In genomic region chr5:108384741-108385140, GRCh38 we compare ENCODE assay signal across 16 cellular contexts. TPM values are rescaled to one million over a fixed set of nuclear protein-coding genes. Genes with fewer than 3 reads are reported as not detected.
DNase-seq lines count a peak whose midpoint lies in the region; ATAC-seq and TF ChIP-seq lines count a peak whose summit lies in the region.
"Had no signal": no experiment of that assay in that cellular context is flagged by ENCODE, and none has a peak within 500 bp of the region (broad histone marks: within the 10 kb centered on the region; RNA-seq: fewer than 3 reads in every experiment).

No MANE protein-coding gene starts in this region.

- H3K4me3 Mint-ChIP-seq in stimulated activated naive CD8-positive, alpha-beta T cell treated with anti-CD3 and anti-CD28 coated beads, Interleukin-15, Interleukin-2, amounts not matched to agents 100 ng/mL and 50 ng/mL, for 24 hours, result no peak overlapping the region
- no peak overlapping the region for H3K4me3 Mint-ChIP-seq in T-helper 17 cell
- peak overlapping the region in 1 of 3 experiments; percentile 66 for H3K4me3 Mint-ChIP-seq in nephron

- H3K36me3 Mint-ChIP-seq in stimulated activated naive CD8-positive, alpha-beta T cell treated with anti-CD3 and anti-CD28 coated beads, Interleukin-15, Interleukin-2, amounts not matched to agents 100 ng/mL and 50 ng/mL, for 24 hours (ENCODE audit: low read depth), result no peaks in the 10 kb centered on the region
- H3K36me3 Mint-ChIP-seq in T-helper 17 cell (ENCODE audit: low read depth) (no peaks in the 10 kb centered on the region), nephron (ENCODE audit: low read depth) (no peaks in the 10 kb centered on the region)

- no peak for DNase-seq in stimulated activated naive CD8-positive, alpha-beta T cell treated with anti-CD3 and anti-CD28 coated beads, Interleukin-15, Interleukin-2, amounts not matched to agents 100 U/mL and 50 U/mL, for 24 hours
- DNase-seq in T-helper 17 cell (no peak), HT-29 (ENCODE audit: low spot score) (no peak)
- DNase-seq in stimulated activated CD4-positive, alpha-beta T cell treated with anti-CD3 and anti-CD28 coated beads, Interleukin-2, amount 100 ng/mL, for 24 hours, result no peak
- DNase-seq in activated CD4-positive, CD25-positive, alpha-beta regulatory T cell treated with anti-CD3 and anti-CD28 coated beads, Interleukin-2, amount 50 U/mL, for 72 hours, result no peak
- DNase-seq: C1 segment of cervical spinal cord, Calu3, DMS53, NCI-H1417, NCI-H187 treated with DMSO at 0.1 percent for 48 hours, NCI-H446, RPMI8226 had no signal

- no peak for ATAC-seq in stimulated activated naive CD8-positive, alpha-beta T cell treated with anti-CD3 and anti-CD28 coated beads, Interleukin-15, Interleukin-2, amounts not matched to agents 100 U/mL and 50 U/mL, for 24 hours
- ATAC-seq in T-helper 17 cell, result no peak
- ATAC-seq: A549 had no signal

- peaks cover 23% of the 10 kb centered on the region for H3K4me1 Mint-ChIP-seq in stimulated activated naive CD8-positive, alpha-beta T cell treated with anti-CD3 and anti-CD28 coated beads, Interleukin-15, Interleukin-2, amounts not matched to agents 100 ng/mL and 50 ng/mL, for 24 hours (ENCODE audit: low read depth)
- H3K4me1 Mint-ChIP-seq in T-helper 17 cell (peaks cover 13% of the 10 kb centered on the region), nephron (peaks cover 15% of the 10 kb centered on the region)

- peak overlapping the region; percentile 45 for H3K27ac Mint-ChIP-seq in stimulated activated naive CD8-positive, alpha-beta T cell treated with anti-CD3 and anti-CD28 coated beads, Interleukin-15, Interleukin-2, amounts not matched to agents 100 ng/mL and 50 ng/mL, for 24 hours
- H3K27ac Mint-ChIP-seq in T-helper 17 cell (peak overlapping the region; percentile 70), nephron (peak overlapping the region in 2 of 3 experiments; percentile 6 to 7)

- no peaks in the 10 kb centered on the region for H3K9me3 ChIP-seq in T-helper 17 cell (ENCODE audit: control insufficient read depth, low read length, poor library complexity, severe bottlenecking)
- H3K9me3 ChIP-seq: A549, HAP-1 had no signal

- no peaks in the 10 kb centered on the region for H3K27me3 Mint-ChIP-seq in stimulated activated naive CD8-positive, alpha-beta T cell treated with anti-CD3 and anti-CD28 coated beads, Interleukin-15, Interleukin-2, amounts not matched to agents 100 ng/mL and 50 ng/mL, for 24 hours
- H3K27me3 Mint-ChIP-seq in T-helper 17 cell (no peaks in the 10 kb centered on the region), nephron (ENCODE audit: low read depth) (no peaks in the 10 kb centered on the region)

- no peaks in the 10 kb centered on the region for H3K9me3 Mint-ChIP-seq in stimulated activated naive CD8-positive, alpha-beta T cell treated with anti-CD3 and anti-CD28 coated beads, Interleukin-15, Interleukin-2, amounts not matched to agents 100 ng/mL and 50 ng/mL, for 24 hours
- no peaks in the 10 kb centered on the region for H3K9me3 Mint-ChIP-seq in nephron

- no peak for TF ChIP-seq CTCF in nephron (IDR thresholded peaks at IDR 0.05; ENCODE audit: unreplicated experiment in 3 of 3)

RNA-seq across cellular contexts. Expression of gene FBXL17, which starts 2.8 kb away (rescaled TPM):
- total RNA-seq in T-helper 17 cell, result 10 to 100 TPM; 22.6 to 26.8 TPM
- 7.5 and 9.5 TPM in 2 replicates for total RNA-seq in HT-29 (2014; rRNA removed; shearing (Covaris generic))

Comparison
In these comparisons a context has a peak if more than half of its experiments do, and no peak if none do; other contexts are left out.
1. H3K27ac Mint-ChIP-seq: peak in every context shown above with its lines; median percentile 70 in T-helper 17 cell; 45 in stimulated activated naive CD8-positive, alpha-beta T cell treated with anti-CD3 and anti-CD28 coated beads, Interleukin-15, Interleukin-2, amounts not matched to agents 100 ng/mL and 50 ng/mL, for 24 hours; 6 in nephron.